ENCODE assay signal across 29 cellular contexts in the genomic region with DNA sequence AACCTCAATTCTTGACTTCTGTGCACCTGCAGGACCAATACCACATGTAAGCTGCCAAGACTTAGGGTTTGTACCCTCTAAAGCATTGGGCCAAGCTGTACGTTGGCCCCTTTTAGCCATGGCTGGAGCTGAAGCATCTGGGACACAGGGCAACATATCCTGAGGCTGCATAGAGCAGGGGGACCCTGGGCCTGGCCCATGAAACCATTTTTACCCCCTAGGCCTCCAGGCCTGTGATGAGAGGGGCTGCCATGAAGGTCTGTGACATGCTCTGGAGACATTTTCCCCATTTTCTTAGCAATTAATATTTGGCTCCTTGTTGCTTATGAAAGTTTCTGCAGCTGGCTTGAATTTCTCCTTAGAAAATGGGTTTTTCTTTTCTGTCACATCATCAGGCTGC. TPM values are rescaled to one million over a fixed set of nuclear protein-coding genes. Genes with fewer than 3 reads are reported as not detected.
"Had no signal": no experiment of that assay in that cellular context is flagged by ENCODE, and none has a peak within 500 bp of the region (broad histone marks: within the 10 kb centered on the region; RNA-seq: fewer than 3 reads in every experiment).

No MANE protein-coding gene starts in this region.

- H3K4me3 ChIP-seq: adrenal gland, ascending aorta, body of pancreas, breast epithelium, cardiac muscle cell had no signal

- H3K36me3 ChIP-seq: adrenal gland, ascending aorta, brain microvascular endothelial cell, breast epithelium, cardiac muscle cell had no signal

- H3K27ac ChIP-seq: adrenal gland, ascending aorta, body of pancreas, brain microvascular endothelial cell, breast epithelium, cardiac muscle cell had no signal

- H3K4me1 ChIP-seq: adrenal gland, ascending aorta, body of pancreas, breast epithelium had no signal

- H3K9me3 ChIP-seq: adrenal gland had no signal

- DNase-seq: activated effector memory CD4-positive, alpha-beta T cell treated with anti-CD3 and anti-CD28 coated beads, Interleukin-2, amount 50 U/mL, for 16 hours; activated effector memory CD4-positive, alpha-beta T cell treated with Interleukin-2 at 50 U/mL for 16 hours; activated gamma-delta T cell; activated gamma-delta T cell treated with Interleukin-2 at 50 U/mL for 16 hours; activated naive CD4-positive, alpha-beta T cell; activated naive CD4-positive, alpha-beta T cell treated with anti-CD3 and anti-CD28 coated beads for 36 hours; activated naive CD4-positive, alpha-beta T cell treated with anti-CD3 and anti-CD28 coated beads, Interleukin-2, amount 10 ng/mL, durations not matched to agents 7 days and 5 days; activated naive CD4-positive, alpha-beta T cell treated with anti-CD3 and anti-CD28 coated beads, Interleukin-2, amount 50 U/mL, for 16 hours; activated naive CD4-positive, alpha-beta T cell treated with Interleukin-2 at 50 U/mL for 16 hours; activated naive CD8-positive, alpha-beta T cell treated with anti-CD3 and anti-CD28 coated beads for 36 hours; activated naive CD8-positive, alpha-beta T cell treated with anti-CD3 and anti-CD28 coated beads, Interleukin-2, amount 10 ng/mL, durations not matched to agents 7 days and 5 days; activated naive CD8-positive, alpha-beta T cell treated with anti-CD3 and anti-CD28 coated beads, Interleukin-2, amount 50 U/mL, for 24 hours; activated T-cell treated with anti-CD3 and anti-CD28 coated beads, Interleukin-2, amount 50 U/mL, for 24 hours; activated T-cell treated with anti-CD3 and anti-CD28 coated beads, Interleukin-2, amount 50 U/mL, for 4 hours; activated T-cell treated with anti-CD3 and anti-CD28 coated beads, Interleukin-2, amount 50 U/mL, for 48 hours; activated T-cell treated with anti-CD3 and anti-CD28 coated beads, Interleukin-2, amount 50 U/mL, for 72 hours; adrenal gland; amniotic stem cell; amygdala; anterior cingulate cortex; aorta; body of pancreas; brain microvascular endothelial cell; caudate nucleus; central memory CD4-positive, alpha-beta T cell; cerebellar nuclear complex had no signal

- H3K27me3 ChIP-seq: adrenal gland, ascending aorta had no signal

RNA-seq across cellular contexts. Expression of a gene that starts 31.0 kb away (rescaled TPM):
- polyA plus RNA-seq: adrenal gland, aorta, cardiac muscle cell had no signal
